ENCODE assay signal across 1 cellular context in genomic region chr12:93347054-93347786, GRCh38.
TF ChIP-seq lines count a peak whose summit lies in the region.

No MANE protein-coding gene starts in this region.

TF ChIP-seq in K562, 482 proteins besides CTCF, POLR2A, EP300 and RAD21 (continued from another document and continues in another):
- TF ChIP-seq MLLT1 (IDR thresholded peaks at IDR 0.05) (no peak), TCF7L2 (IDR thresholded peaks at IDR 0.05; ENCODE audit: low read depth, low read length) (no peak), ZNF354B (CRISPR knock-in tag; IDR thresholded peaks at IDR 0.05) (no peak), ILF3 (IDR thresholded peaks at IDR 0.05; ENCODE audit: borderline replicate concordance) (no peak), CREB1 (IDR thresholded peaks at IDR 0.05) (no peak), CREB1 (CRISPR knock-in tag; IDR thresholded peaks at IDR 0.05) (no peak), CHAMP1 (IDR thresholded peaks at IDR 0.05) (no peak), CC2D1A (IDR thresholded peaks at IDR 0.05) (no peak), MIER1 (IDR thresholded peaks at IDR 0.05; ENCODE audit: low read depth) (no peak), GTF2F1 (IDR thresholded peaks at IDR 0.05; ENCODE audit: low read depth, low read length) (no peak), MCM7 (IDR thresholded peaks at IDR 0.05) (no peak), MAFG (tag; conservative IDR thresholded peaks at IDR 0.05) (peak; percentile 96), USF2 (CRISPR knock-in tag; IDR thresholded peaks at IDR 0.05) (peak; percentile 75), VEZF1 (CRISPR knock-in tag; IDR thresholded peaks at IDR 0.05) (no peak), NFE2 (IDR thresholded peaks at IDR 0.05; ENCODE audit: low read depth) (peak; percentile 72), POLR2B (IDR thresholded peaks at IDR 0.05; ENCODE audit: low read depth, partially characterized antibody) (no peak), ZNF324 (CRISPR knock-in tag; IDR thresholded peaks at IDR 0.05) (no peak), CSDE1 (IDR thresholded peaks at IDR 0.05) (no peak), NR2C2 (CRISPR knock-in tag; IDR thresholded peaks at IDR 0.05) (no peak), NR2C2 (tag; IDR thresholded peaks at IDR 0.05) (no peak), IRF2 (CRISPR knock-in tag; IDR thresholded peaks at IDR 0.05) (no peak), CBX1 (IDR thresholded peaks at IDR 0.05; ENCODE audit: low read depth) (no peak), HNRNPUL1 (IDR thresholded peaks at IDR 0.05; ENCODE audit: low read length) (no peak), ZKSCAN8 (CRISPR knock-in tag; IDR thresholded peaks at IDR 0.05) (no peak), HMBOX1 (IDR thresholded peaks at IDR 0.05) (no peak), CEBPZ (IDR thresholded peaks at IDR 0.05; ENCODE audit: borderline replicate concordance, low read depth, low read length) (no peak), SPI1 (IDR thresholded peaks at IDR 0.05; ENCODE audit: borderline replicate concordance, low read depth, low read length) (no peak), TAF9B (IDR thresholded peaks at IDR 0.05; ENCODE audit: partially characterized antibody) (no peak), ZFP91 (CRISPR knock-in tag; IDR thresholded peaks at IDR 0.05) (no peak), ZBTB33 (CRISPR knock-in tag; IDR thresholded peaks at IDR 0.05) (no peak), RNF2 (IDR thresholded peaks at IDR 0.05) (no peak), CREM (IDR thresholded peaks at IDR 0.05; ENCODE audit: low read depth) (no peak), CHD1 (IDR thresholded peaks at IDR 0.05; ENCODE audit: low read length) (no peak), PRPF4 (IDR thresholded peaks at IDR 0.05; ENCODE audit: insufficient read depth, low read depth, low read length, poor library complexity, severe bottlenecking) (no peak), CAMTA2 (CRISPR knock-in tag; conservative IDR thresholded peaks at IDR 0.05) (no peak), ZNF311 (CRISPR knock-in tag; IDR thresholded peaks at IDR 0.05) (no peak), ARID1B (IDR thresholded peaks at IDR 0.05) (peak; percentile 25; the same call in 1 of the 2 replicates), TFAM (CRISPR knock-in tag; conservative IDR thresholded peaks at IDR 0.05) (no peak), NCOA2 (IDR thresholded peaks at IDR 0.05; ENCODE audit: partially characterized antibody in 2 of 2) (no peak), CBX2 (IDR thresholded peaks at IDR 0.05; ENCODE audit: insufficient read depth, low read length, poor library complexity, severe bottlenecking) (no peak), ZNF830 (CRISPR knock-in tag; IDR thresholded peaks at IDR 0.05) (no peak), ZNF280B (CRISPR knock-in tag; IDR thresholded peaks at IDR 0.05) (no peak), CREB3L1 (IDR thresholded peaks at IDR 0.05; ENCODE audit: borderline replicate concordance, low read depth) (no peak), ZNF785 (CRISPR knock-in tag; IDR thresholded peaks at IDR 0.05) (no peak), ATF6 (CRISPR knock-in tag; IDR thresholded peaks at IDR 0.05) (no peak), CBFA2T2 (conservative IDR thresholded peaks at IDR 0.05) (peak; percentile 45; the same call in 1 of the 2 replicates), POLR2H (tag; IDR thresholded peaks at IDR 0.05; ENCODE audit: low read depth) (no peak), KDM1A (IDR thresholded peaks at IDR 0.05) (0 out of 4 replicates have a peak, but pooled peaks of 1 of the 2 experiments have one; percentile 7)
